ENCODE assay signal across 1 cellular context in genomic region chrX:133415276-133416105, GRCh38.
A peak's percentile ranks its signal among the peaks of the same experiment; 100 is the strongest.
TF ChIP-seq lines count a peak whose summit lies in the region.

TSS of gene GPC4 (minus strand) at chrX:133415489. CDS start at chrX:133414965, 524 bp downstream.

TF ChIP-seq in HEK293, 187 proteins besides CTCF, POLR2A, EP300 and RAD21 (continued from another document and continues in another):
- no peak for TF ChIP-seq PRDM2 (tag by site-specific recombination; IDR thresholded peaks at IDR 0.05; ENCODE audit: borderline replicate concordance)
- TF ChIP-seq ZNF777 (tag by site-specific recombination; IDR thresholded peaks at IDR 0.05; ENCODE audit: borderline replicate concordance), result no peak
- no peak for TF ChIP-seq ZNF521 (tag by site-specific recombination; IDR thresholded peaks at IDR 0.05)
- no peak for TF ChIP-seq ZNF138 (tag by site-specific recombination; IDR thresholded peaks at IDR 0.05; ENCODE audit: borderline replicate concordance)
- TF ChIP-seq REST (tag by site-specific recombination; IDR thresholded peaks at IDR 0.05), result no peak
- no peak for TF ChIP-seq ZNF311 (tag by site-specific recombination; IDR thresholded peaks at IDR 0.05; ENCODE audit: borderline replicate concordance)
- no peak for TF ChIP-seq ZNF843 (tag by site-specific recombination; IDR thresholded peaks at IDR 0.05)
- peak; percentile 75 for TF ChIP-seq ZNF335 (tag by site-specific recombination; conservative IDR thresholded peaks at IDR 0.05)
- no peak for TF ChIP-seq ZNF274 (IDR thresholded peaks at IDR 0.05; ENCODE audit: low read length)
- TF ChIP-seq ZNF274 (tag by site-specific recombination; IDR thresholded peaks at IDR 0.05; ENCODE audit: borderline replicate concordance), result no peak
- TF ChIP-seq ZNF514 (tag by site-specific recombination; IDR thresholded peaks at IDR 0.05), result no peak
- peak; percentile 80 for TF ChIP-seq SP2 (tag by site-specific recombination; IDR thresholded peaks at IDR 0.05)
- no peak for TF ChIP-seq ZNF416 (tag by site-specific recombination; IDR thresholded peaks at IDR 0.05)
- TF ChIP-seq PRDM6 (tag by site-specific recombination; IDR thresholded peaks at IDR 0.05), result no peak
- no peak for TF ChIP-seq ZNF221 (tag by site-specific recombination; IDR thresholded peaks at IDR 0.05; ENCODE audit: borderline replicate concordance)
- no peak for TF ChIP-seq ZNF561 (tag by site-specific recombination; IDR thresholded peaks at IDR 0.05; ENCODE audit: borderline replicate concordance)
- no peak for TF ChIP-seq ATF2 (tag by site-specific recombination; IDR thresholded peaks at IDR 0.05; ENCODE audit: low read depth)
- peak; percentile 66 for TF ChIP-seq ZBTB8A (tag by site-specific recombination; IDR thresholded peaks at IDR 0.05)
- TF ChIP-seq ZFP41 (tag by site-specific recombination; IDR thresholded peaks at IDR 0.05; ENCODE audit: borderline replicate concordance), result no peak
- no peak for TF ChIP-seq HOXA7 (CRISPR knock-in tag; IDR thresholded peaks at IDR 0.05; ENCODE audit: borderline replicate concordance)
- no peak for TF ChIP-seq PRDM4 (tag by site-specific recombination; IDR thresholded peaks at IDR 0.05)
- no peak for TF ChIP-seq REPIN1 (tag by site-specific recombination; IDR thresholded peaks at IDR 0.05; ENCODE audit: low read depth)
- TF ChIP-seq ZSCAN23 (tag by site-specific recombination; IDR thresholded peaks at IDR 0.05), result peak; percentile 49; the same call in 1 of the 2 replicates
- peak; percentile 34; the same call in 1 of the 2 replicates for TF ChIP-seq ZNF600 (tag by site-specific recombination; IDR thresholded peaks at IDR 0.05)
- no peak for TF ChIP-seq ZNF621 (tag by site-specific recombination; IDR thresholded peaks at IDR 0.05)
- TF ChIP-seq SALL2 (tag by site-specific recombination; IDR thresholded peaks at IDR 0.05; ENCODE audit: borderline replicate concordance), result no peak
- TF ChIP-seq ZNF548 (tag by site-specific recombination; IDR thresholded peaks at IDR 0.05), result no peak
- peak; percentile 72; the same call in 1 of the 2 replicates for TF ChIP-seq ZNF610 (tag by site-specific recombination; IDR thresholded peaks at IDR 0.05; ENCODE audit: borderline replicate concordance)
- TF ChIP-seq ZNF398 (tag by site-specific recombination; IDR thresholded peaks at IDR 0.05), result no peak
- no peak for TF ChIP-seq ZNF658 (tag by site-specific recombination; IDR thresholded peaks at IDR 0.05)
- TF ChIP-seq ZNF626 (tag by site-specific recombination; IDR thresholded peaks at IDR 0.05), result no peak
- TF ChIP-seq ZBTB11 (tag by site-specific recombination; conservative IDR thresholded peaks at IDR 0.05; ENCODE audit: low read depth), result 0 out of 2 replicates have a peak, but pooled peaks have one; percentile 7
- TF ChIP-seq ZNF433 (tag by site-specific recombination; IDR thresholded peaks at IDR 0.05; ENCODE audit: low read depth), result no peak
- no peak for TF ChIP-seq ZNF121 (tag by site-specific recombination; IDR thresholded peaks at IDR 0.05)
- TF ChIP-seq ZNF112 (tag by site-specific recombination; IDR thresholded peaks at IDR 0.05), result no peak
- no peak for TF ChIP-seq PBX3 (CRISPR knock-in tag; IDR thresholded peaks at IDR 0.05)
- no peak for TF ChIP-seq ZNF596 (tag by site-specific recombination; IDR thresholded peaks at IDR 0.05)
